Comparison of ENCODE assay signal across 23 cellular contexts in the genomic region with DNA sequence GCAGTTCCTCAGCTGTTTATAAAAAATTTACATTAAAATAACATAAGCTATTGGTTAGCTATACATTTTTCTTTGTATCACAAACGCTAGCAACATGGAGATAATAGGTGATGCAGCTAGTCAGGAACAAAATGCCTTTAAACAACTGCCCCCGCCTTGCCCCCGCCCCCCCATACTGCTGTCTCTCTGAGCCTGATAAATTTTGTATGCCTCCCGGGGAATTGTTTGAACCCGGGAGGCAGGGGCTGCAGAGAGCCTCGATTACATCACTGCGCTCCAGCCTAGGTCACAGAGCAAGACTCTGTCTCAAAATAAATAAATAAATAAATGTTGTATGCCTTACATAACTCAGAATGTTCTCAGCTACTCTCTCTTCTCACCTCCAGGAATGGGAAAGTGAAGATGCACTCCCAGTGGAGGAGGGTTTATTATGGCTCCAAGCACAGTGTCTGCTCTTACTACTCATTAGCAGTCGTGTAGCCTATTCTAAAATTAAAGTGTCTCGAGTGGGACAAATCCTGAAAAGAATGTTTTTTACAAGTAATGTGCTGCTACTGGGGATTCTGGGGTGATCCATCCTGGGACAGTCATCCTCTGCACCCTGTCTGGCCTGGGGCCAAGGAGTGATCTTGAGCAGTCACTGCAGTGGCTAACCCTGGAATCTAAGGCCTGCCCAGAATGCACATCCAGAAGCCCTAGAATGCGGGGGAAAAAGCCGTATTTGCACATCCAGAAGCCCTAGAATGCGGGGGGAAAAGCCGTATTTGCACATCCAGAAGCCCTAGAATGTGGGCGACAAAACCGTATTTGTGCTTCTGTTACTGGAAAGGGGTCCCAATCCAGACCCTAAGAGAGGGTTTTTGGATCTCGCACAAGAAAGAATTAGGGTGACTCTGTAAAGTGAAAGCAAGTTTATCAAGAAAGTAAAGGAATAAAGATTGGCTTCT. TPM values are rescaled to one million over a fixed set of nuclear protein-coding genes. Genes with fewer than 3 reads are reported as not detected.
A peak's percentile ranks its signal among the peaks of the same experiment; 100 is the strongest.
DNase-seq lines count a peak whose midpoint lies in the region; ATAC-seq and TF ChIP-seq lines count a peak whose summit lies in the region.
"Had no signal": no experiment of that assay in that cellular context is flagged by ENCODE, and none has a peak within 500 bp of the region (broad histone marks: within the 10 kb centered on the region; RNA-seq: fewer than 3 reads in every experiment).

No MANE protein-coding gene starts in this region.

- DNase-seq in AG10803 (ENCODE audit: low read depth) = peak; percentile 25
- DNase-seq in MG63 = peak; percentile 19
- DNase-seq in cardiac fibroblast (ENCODE audit: low read depth in 2 of 2) = peak; percentile 48 to 56
- peak; percentile 59 to 71 for DNase-seq in mesothelial cell of epicardium (ENCODE audit: low spot score in 2 of 2, unreplicated experiment in 2 of 2)
- no peak for DNase-seq in stimulated activated CD8-positive, alpha-beta memory T cell treated with anti-CD3 and anti-CD28 coated beads, Interleukin-4, amount 100 ng/mL, for 48 hours
- DNase-seq in psoas muscle = no peak
- no peak for DNase-seq in omental fat pad (ENCODE audit: low spot score)
- DNase-seq: 8988T; activated CD8-positive, alpha-beta T cell treated with anti-CD3 and anti-CD28 coated beads for 36 hours; activated naive CD4-positive, alpha-beta T cell treated with anti-CD3 and anti-CD28 coated beads for 36 hours; activated T-cell treated with anti-CD3 and anti-CD28 coated beads, Interleukin-2, amount 50 U/mL, for 1 hour; BE2C; glutamatergic neuron; HCEC 1CT; MV-4-11; NCI-H2029 treated with DMSO at 0.1 percent for 48 hours; NCI-H446 treated with DMSO at 0.1 percent for 48 hours; right cardiac atrium; T-cell had no signal

- H3K27ac Mint-ChIP-seq in mesothelial cell of epicardium = peak overlapping the region; percentile 93
- H3K27ac Mint-ChIP-seq: activated CD8-positive, alpha-beta T cell treated with anti-CD3 and anti-CD28 coated beads for 36 hours; activated naive CD4-positive, alpha-beta T cell treated with anti-CD3 and anti-CD28 coated beads for 36 hours; stimulated activated memory B cell treated with anti-CD40 and anti-IgM and Interleukin-4, amounts not matched to agents 10 μg/mL and 1 μg/mL and 100 μg/mL, for 72 hours; T-cell had no signal

- no peaks in the 10 kb centered on the region for H3K27me3 Mint-ChIP-seq in mesothelial cell of epicardium (ENCODE audit: low read depth)
- H3K27me3 Mint-ChIP-seq: activated CD8-positive, alpha-beta T cell treated with anti-CD3 and anti-CD28 coated beads for 36 hours had no signal

- H3K27me3 ChIP-seq in MG63 (no peaks in the 10 kb centered on the region), psoas muscle (ENCODE audit: insufficient read depth in 3 of 3, low read length in 2 of 3) (peaks cover 0 to 17% (median 5%) of the 10 kb centered on the region in 3 donors)
- H3K27me3 ChIP-seq: ascending aorta, BE2C, tibial nerve had no signal

- intact Hi-C loops in psoas muscle (cut with DNase I) = loop anchor here in 1 of 2 donors (10.0 kb wide), 1 partner anchor 326 kb away; no protein-coding TSS in a partner anchor

- H3K36me3 Mint-ChIP-seq in mesothelial cell of epicardium = peaks cover 1% of the 10 kb centered on the region
- H3K36me3 Mint-ChIP-seq: T-cell had no signal

- no peak overlapping the region for H3K4me3 Mint-ChIP-seq in mesothelial cell of epicardium
- H3K4me3 Mint-ChIP-seq: activated CD8-positive, alpha-beta T cell treated with anti-CD3 and anti-CD28 coated beads for 36 hours; activated naive CD4-positive, alpha-beta T cell treated with anti-CD3 and anti-CD28 coated beads for 36 hours; stimulated activated memory B cell treated with anti-CD40 and anti-IgM and Interleukin-4, amounts not matched to agents 10 μg/mL and 1 μg/mL and 100 μg/mL, for 72 hours; T-cell had no signal

- peaks cover 7% of the 10 kb centered on the region for H3K9me3 Mint-ChIP-seq in mesothelial cell of epicardium
- H3K9me3 Mint-ChIP-seq: activated CD8-positive, alpha-beta T cell treated with anti-CD3 and anti-CD28 coated beads for 36 hours; activated naive CD4-positive, alpha-beta T cell treated with anti-CD3 and anti-CD28 coated beads for 36 hours; T-cell had no signal

- peaks cover 58% of the 10 kb centered on the region for H3K4me1 Mint-ChIP-seq in mesothelial cell of epicardium

- H3K36me3 ChIP-seq in MG63 (no peaks in the 10 kb centered on the region), psoas muscle (ENCODE audit: insufficient read depth in 1 of 2, low read depth in 1 of 2) (no peaks in the 10 kb centered on the region)
- H3K36me3 ChIP-seq: ascending aorta, BE2C, tibial nerve had no signal

- TF ChIP-seq CTCF in AG10803 (conservative IDR thresholded peaks at IDR 0.05; ENCODE audit: low read length) (no peak), cardiac fibroblast (IDR thresholded peaks at IDR 0.05; ENCODE audit: low read depth, low read length) (no peak), mesothelial cell of epicardium (IDR thresholded peaks at IDR 0.05; ENCODE audit: unreplicated experiment) (no peak), psoas muscle (IDR thresholded peaks at IDR 0.05) (no peak), omental fat pad (IDR thresholded peaks at IDR 0.05) (no peak)

- H3K9me3 ChIP-seq in MG63 (peaks cover 4% of the 10 kb centered on the region; the same call in 1 of the 2 replicates), psoas muscle (no peaks in the 10 kb centered on the region)
- H3K9me3 ChIP-seq: ascending aorta, BE2C, tibial nerve had no signal

- ATAC-seq in psoas muscle (no peak), omental fat pad (ENCODE audit: low FRiP score) (no peak), GM21717 (IDR thresholded peaks at IDR 0.05; ENCODE audit: unreplicated experiment) (no peak)
- ATAC-seq: activated CD8-positive, alpha-beta T cell treated with anti-CD3 and anti-CD28 coated beads for 36 hours; right cardiac atrium; stimulated activated memory B cell treated with anti-CD40 and anti-IgM and Interleukin-4, amounts not matched to agents 10 μg/mL and 1 μg/mL and 100 μg/mL, for 72 hours; T-cell had no signal

- WGBS in psoas muscle, 3 donors = 75 to 80% (median 77%) methylated on average over 16 of the region's 16 CpGs

- H3K27ac ChIP-seq in psoas muscle = no peak overlapping the region
- H3K27ac ChIP-seq: ascending aorta, tibial nerve had no signal

- H3K4me1 ChIP-seq in psoas muscle = no peaks in the 10 kb centered on the region
- H3K4me1 ChIP-seq: ascending aorta, BE2C had no signal

- no peak overlapping the region for H3K4me3 ChIP-seq in AG10803 (ENCODE audit: low read length)
- no peak overlapping the region for H3K4me3 ChIP-seq in MG63
- no peak overlapping the region for H3K4me3 ChIP-seq in cardiac fibroblast (replicated peaks in 1 of 2; ENCODE audit: low read depth in 2 of 2, low read length in 2 of 2)
- H3K4me3 ChIP-seq in psoas muscle = no peak overlapping the region
- H3K4me3 ChIP-seq: ascending aorta, tibial nerve had no signal

RNA-seq across cellular contexts. Expression of a gene that starts 39.4 kb away (rescaled TPM):
- total RNA-seq in MG63 (2014; rRNA removed; shearing (Covaris generic); ENCODE audit: low replicate concordance) = 35.9 and 42.5 TPM in 2 replicates
- 61.5 to 70.6 TPM (median 69.0 TPM) in 3 replicates for total RNA-seq in mesothelial cell of epicardium
- total RNA-seq in psoas muscle = 10 to 100 TPM; 19.5 to 24.2 (median 22.9) TPM
- polyA plus RNA-seq in psoas muscle = 10 to 100 TPM in 1 of 3 donors, 1 to 10 TPM in 2; 4.3 to 16.7 (median 8.8) TPM
- total RNA-seq in omental fat pad = 10 to 100 TPM; 18.8 to 31.5 (median 26.6) TPM

RNA-seq across cellular contexts. Expression of a gene that starts 44.9 kb away (rescaled TPM):
- total RNA-seq in MG63 (2014; rRNA removed; shearing (Covaris generic); ENCODE audit: low replicate concordance) = 0.23 TPM in 1 of 2 replicates, not detected in the other
- 0.13 to 0.34 TPM (median 0.22 TPM) in 3 replicates for total RNA-seq in mesothelial cell of epicardium
- total RNA-seq in psoas muscle = under 1 TPM; 0.27 to 0.98 (median 0.55) TPM
- under 1 TPM; 0.07 to 0.22 (median 0.16) TPM for polyA plus RNA-seq in psoas muscle
- 10 to 100 TPM in 3 of 4 donors, 1 to 10 TPM in 1; 7.1 to 17.7 (median 14.4) TPM for total RNA-seq in omental fat pad

Comparison
In these comparisons a context has a peak if more than half of its experiments do, and no peak if none do; other contexts are left out.
1. DNase-seq: peak in AG10803 (single experiment), MG63 (single experiment), cardiac fibroblast (2 of 2) and mesothelial cell of epicardium (2 of 2); none in stimulated activated CD8-positive, alpha-beta memory T cell treated with anti-CD3 and anti-CD28 coated beads, Interleukin-4, amount 100 ng/mL, for 48 hours (single experiment), psoas muscle (0 of 2) and omental fat pad (single experiment).